In the genomic region with DNA sequence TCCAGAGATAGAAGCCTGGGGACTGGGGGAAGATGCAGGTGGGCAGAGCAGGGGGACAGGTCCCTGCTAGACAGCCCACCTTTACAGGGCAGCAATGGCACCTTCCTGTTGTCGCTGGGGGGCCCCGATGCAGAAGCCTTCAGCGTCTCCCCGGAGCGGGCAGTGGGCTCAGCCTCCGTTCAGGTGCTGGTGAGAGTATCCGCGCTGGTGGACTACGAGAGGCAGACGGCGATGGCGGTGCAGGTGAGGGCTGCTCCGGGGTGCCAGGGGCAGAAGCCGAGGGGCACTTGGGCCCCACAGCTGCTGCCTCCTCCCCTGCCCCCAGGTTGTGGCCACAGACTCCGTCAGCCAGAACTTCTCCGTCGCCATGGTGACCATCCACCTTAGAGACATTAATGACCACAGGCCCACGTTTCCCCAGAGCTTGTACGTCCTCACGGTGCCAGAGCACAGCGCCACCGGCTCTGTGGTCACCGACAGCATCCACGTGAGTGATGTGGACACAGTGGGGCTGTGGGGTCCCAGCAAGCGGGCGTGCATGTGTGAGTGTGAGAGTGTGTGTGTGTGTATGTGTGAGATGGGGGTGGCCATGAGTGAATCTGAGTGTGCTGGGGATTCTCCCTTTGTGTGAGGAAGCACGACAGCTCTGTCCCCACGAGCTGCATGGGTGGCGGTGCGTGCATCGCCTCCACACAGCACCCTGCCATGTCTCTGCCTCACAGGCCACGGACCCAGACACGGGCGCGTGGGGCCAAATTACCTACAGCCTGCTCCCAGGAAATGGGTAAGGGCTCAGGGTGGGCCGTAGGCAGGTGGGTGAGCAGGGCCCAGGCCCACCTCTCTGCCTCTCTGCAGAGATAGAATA, we compare ENCODE assay signal across 1 cellular context.
TF ChIP-seq lines count a peak whose summit lies in the region.

No MANE protein-coding gene starts in this region.

TF ChIP-seq in K562, 482 proteins besides CTCF, POLR2A, EP300 and RAD21:
- TF ChIP-seq FIP1L1 (IDR thresholded peaks at IDR 0.05; ENCODE audit: low read depth, low read length, poor library complexity, severe bottlenecking), result no peak
- TF ChIP-seq RCOR1 (IDR thresholded peaks at IDR 0.05; ENCODE audit: borderline replicate concordance in 1 of 2, low read depth in 2 of 2, low read length in 2 of 2), result no peak
- TF ChIP-seq TAF9B (IDR thresholded peaks at IDR 0.05; ENCODE audit: partially characterized antibody), result no peak
- peak; percentile 68 for TF ChIP-seq RFX1 (IDR thresholded peaks at IDR 0.05)
- TF ChIP-seq, protein P1, sequence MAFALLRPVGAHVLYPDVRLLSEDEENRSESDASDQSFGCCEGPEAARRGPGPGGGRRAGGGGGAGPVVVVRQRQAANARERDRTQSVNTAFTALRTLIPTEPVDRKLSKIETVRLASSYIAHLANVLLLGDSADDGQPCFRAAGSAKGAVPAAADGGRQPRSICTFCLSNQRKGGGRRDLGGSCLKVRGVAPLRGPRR (CRISPR knock-in tag; IDR thresholded peaks at IDR 0.05), result no peak
